Comparison of ENCODE assay signal across 1 cellular context in genomic region chr2:46913471-46914381, GRCh38.
TF ChIP-seq lines count a peak whose summit lies in the region.

No MANE protein-coding gene starts in this region.

TF ChIP-seq in HCT116, 20 proteins besides CTCF, POLR2A, EP300 and RAD21 (continued from another document):
- TF ChIP-seq ZBTB33 (IDR thresholded peaks at IDR 0.05; ENCODE audit: extremely low read depth, insufficient replicate concordance, low read length) (no peak), TCF7L2 (IDR thresholded peaks at IDR 0.05; ENCODE audit: borderline replicate concordance, extremely low read depth, insufficient read depth, insufficient read length) (no peak), SIN3A (IDR thresholded peaks at IDR 0.05; ENCODE audit: low read depth) (no peak)
TF ChIP-seq in HCT116: peak in this region for 0.
